ENCODE assay signal across 29 cellular contexts in the genomic region with DNA sequence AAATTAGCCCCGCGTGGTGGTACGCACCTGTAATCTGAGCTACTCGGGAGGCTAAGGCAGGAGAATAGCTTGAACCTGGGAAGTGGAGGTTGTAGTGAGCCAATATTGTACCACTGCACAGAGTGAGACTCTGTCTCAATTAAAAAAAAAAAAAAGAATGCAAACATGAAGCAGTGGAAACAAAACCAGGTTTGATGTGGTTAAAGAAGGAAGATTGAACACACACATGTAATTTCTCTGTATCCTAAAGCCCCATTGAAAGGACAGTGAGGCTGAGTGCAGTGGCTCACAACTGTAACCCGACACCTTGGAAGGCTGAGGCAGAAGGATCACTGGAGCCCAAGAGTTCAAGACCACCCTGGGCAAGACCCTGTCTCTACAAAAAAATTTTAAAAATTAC. TPM values are rescaled to one million over a fixed set of nuclear protein-coding genes. Genes with fewer than 3 reads are reported as not detected.
"Had no signal": no experiment of that assay in that cellular context is flagged by ENCODE, and none has a peak within 500 bp of the region (broad histone marks: within the 10 kb centered on the region; RNA-seq: fewer than 3 reads in every experiment).

No MANE protein-coding gene starts in this region.

- H3K4me1 Mint-ChIP-seq: activated CD4-positive, alpha-beta memory T cell treated with anti-CD3 and anti-CD28 coated beads, Interleukin-2, amount 10 ng/mL, durations not matched to agents 7 days and 5 days had no signal

- H3K27ac Mint-ChIP-seq: activated CD4-positive, alpha-beta memory T cell treated with anti-CD3 and anti-CD28 coated beads, Interleukin-2, amount 10 ng/mL, durations not matched to agents 7 days and 5 days; activated naive CD8-positive, alpha-beta T cell; activated T-cell treated with anti-CD3 and anti-CD28 coated beads, Interleukin-2, amount 50 U/mL, for 24 hours; activated T-helper 2 cell treated with anti-CD3 and anti-CD28 coated beads, Interferon-gamma antibody, Interleukin-2, Interleukin-4, amounts not matched to agents 10 μg/mL and 5 μg/mL and 100 μg/mL, durations not matched to agents 14 hours and 24 hours and 36 hours; T-helper 17 cell had no signal

- H3K4me1 ChIP-seq: ascending aorta, colonic mucosa, Peyer's patch, SJSA1 had no signal

- H3K27me3 Mint-ChIP-seq: activated naive CD8-positive, alpha-beta T cell; activated T-cell treated with anti-CD3 and anti-CD28 coated beads, Interleukin-2, amount 50 U/mL, for 24 hours had no signal

- H3K9me3 ChIP-seq: ascending aorta, colonic mucosa, Peyer's patch, SJSA1, SK-N-SH had no signal

- ATAC-seq: PC-3, T-helper 17 cell had no signal

- H3K27ac ChIP-seq: ascending aorta, cardiac muscle cell, colonic mucosa, Peyer's patch, SJSA1, VCaP had no signal

- H3K4me2 ChIP-seq: SK-N-SH had no signal

- DNase-seq: activated CD4-positive, alpha-beta memory T cell treated with anti-CD3 and anti-CD28 coated beads, Interleukin-2, amount 10 ng/mL, durations not matched to agents 7 days and 5 days; activated CD4-positive, alpha-beta T cell treated with anti-CD3 and anti-CD28 coated beads for 1 hour; activated CD4-positive, alpha-beta T cell treated with anti-CD3 and anti-CD28 coated beads for 48 hours; activated CD4-positive, CD25-positive, alpha-beta regulatory T cell; activated gamma-delta T cell; activated naive CD4-positive, alpha-beta T cell treated with Interleukin-2 at 50 U/mL for 16 hours; activated T-cell treated with anti-CD3 and anti-CD28 coated beads, Interleukin-2, amount 50 U/mL, for 24 hours; amygdala; colonic mucosa; Karpas-422; NCI-H1105; NCI-H1417 treated with DMSO at 0.1 percent for 48 hours; NCI-H187 treated with DMSO at 0.1 percent for 48 hours; NCI-H2081; NCI-H345; NCI-H524 treated with DMSO at 0.1 percent for 48 hours; PC-3; Peyer's patch; RPMI8226; SHP77 treated with DMSO at 0.1 percent for 48 hours; SK-N-SH; T-helper 17 cell had no signal

- H3K27me3 ChIP-seq: ascending aorta, cardiac muscle cell, colonic mucosa, Peyer's patch had no signal

- H3K36me3 ChIP-seq: ascending aorta, cardiac muscle cell, colonic mucosa, Peyer's patch, SJSA1 had no signal

- H3K4me3 ChIP-seq: ascending aorta, cardiac muscle cell, colonic mucosa, Peyer's patch, SJSA1 had no signal

- H3K36me3 Mint-ChIP-seq: activated naive CD8-positive, alpha-beta T cell had no signal

- H3K4me3 Mint-ChIP-seq: activated CD4-positive, alpha-beta memory T cell treated with anti-CD3 and anti-CD28 coated beads, Interleukin-2, amount 10 ng/mL, durations not matched to agents 7 days and 5 days; activated naive CD8-positive, alpha-beta T cell; activated T-cell treated with anti-CD3 and anti-CD28 coated beads, Interleukin-2, amount 50 U/mL, for 24 hours; central memory CD8-positive, alpha-beta T cell; T-helper 17 cell had no signal

- H3K9me3 Mint-ChIP-seq: activated CD4-positive, alpha-beta memory T cell treated with anti-CD3 and anti-CD28 coated beads, Interleukin-2, amount 10 ng/mL, durations not matched to agents 7 days and 5 days; activated T-cell treated with anti-CD3 and anti-CD28 coated beads, Interleukin-2, amount 50 U/mL, for 24 hours; activated T-helper 2 cell treated with anti-CD3 and anti-CD28 coated beads, Interferon-gamma antibody, Interleukin-2, Interleukin-4, amounts not matched to agents 10 μg/mL and 5 μg/mL and 100 μg/mL, durations not matched to agents 14 hours and 24 hours and 36 hours; central memory CD8-positive, alpha-beta T cell had no signal

RNA-seq across cellular contexts. Expression of gene SBK1, which starts 26.5 kb away (rescaled TPM):
- total RNA-seq: ascending aorta, SJSA1 had no signal
